ENCODE assay signal across 8 cellular contexts in genomic region chr11:61777234-61778090, GRCh38. TPM values are rescaled to one million over a fixed set of nuclear protein-coding genes. Genes with fewer than 3 reads are reported as not detected.
A peak's percentile ranks its signal among the peaks of the same experiment; 100 is the strongest.
DNase-seq lines count a peak whose midpoint lies in the region; ATAC-seq and TF ChIP-seq lines count a peak whose summit lies in the region.

No MANE protein-coding gene starts in this region.

- DNase-seq in CD4-positive, alpha-beta memory T cell, result peak; percentile 49 to 67 (median 60)
- DNase-seq in mammary epithelial cell (peak; percentile 22), neuronal stem cell (ENCODE audit: low spot score) (no peak), upper lobe of right lung (no peak), GM19240 (ENCODE audit: insufficient read length, low spot score) (no peak), osteocyte (ENCODE audit: extremely low spot score, unreplicated experiment) (no peak)

- peak overlapping the region; percentile 67 to 82 (median 73) for H3K4me3 Mint-ChIP-seq in CD4-positive, alpha-beta memory T cell
- no peak overlapping the region for H3K4me3 Mint-ChIP-seq in osteocyte (ENCODE audit: unreplicated experiment)

- CTCF ChIA-PET in CD4-positive, alpha-beta memory T cell (lab: Charles Lee; ENCODE audit: partially characterized antibody), result interaction anchor here (1.1 to 1.4 kb wide), 3 partner anchors 18 to 38 kb away, joined by 3 to 4 read pairs (median 4); no protein-coding TSS in a partner anchor
- CTCF ChIA-PET in mammary epithelial cell (lab: Charles Lee; ENCODE audit: low non-redundant PET), result no interaction called here

- peak; percentile 49 to 60 for ATAC-seq in activated CD4-positive, CD25-positive, alpha-beta regulatory T cell treated with anti-CD3 and anti-CD28 coated beads, Interleukin-2, amount 50 U/mL, for 24 hours
- ATAC-seq in upper lobe of right lung (peak; percentile 28), GM18517 (IDR thresholded peaks at IDR 0.05; ENCODE audit: unreplicated experiment) (no peak)

- H3K27ac Mint-ChIP-seq in CD4-positive, alpha-beta memory T cell, result peak overlapping the region in 3 of 7 donors; percentile 6 to 60 (median 23)
- H3K27ac Mint-ChIP-seq in osteocyte (ENCODE audit: unreplicated experiment), result no peak overlapping the region

- peaks cover 18% of the 10 kb centered on the region for H3K4me1 ChIP-seq in CD4-positive, alpha-beta memory T cell (ENCODE audit: insufficient read depth, low read length)
- H3K4me1 ChIP-seq in mammary epithelial cell (ENCODE audit: insufficient read depth, low read length), result peaks cover 16% of the 10 kb centered on the region
- peaks cover 10 to 16% of the 10 kb centered on the region in 2 donors for H3K4me1 ChIP-seq in neuronal stem cell (ENCODE audit: control insufficient read depth in 2 of 2, insufficient read depth in 1 of 2, low read depth in 1 of 2, low read length in 2 of 2)
- H3K4me1 ChIP-seq in upper lobe of right lung, result peaks cover 3% of the 10 kb centered on the region

- H3K23ac ChIP-seq in neuronal stem cell (ENCODE audit: low read depth, low read length, poor library complexity), result no peak overlapping the region

- no peaks in the 10 kb centered on the region for H3K27me3 ChIP-seq in CD4-positive, alpha-beta memory T cell (ENCODE audit: insufficient read depth, low read length)
- no peaks in the 10 kb centered on the region for H3K27me3 ChIP-seq in mammary epithelial cell (ENCODE audit: insufficient read depth, low read length)
- H3K27me3 ChIP-seq in neuronal stem cell (ENCODE audit: control insufficient read depth in 3 of 3, insufficient read depth in 3 of 3, low read depth in 1 of 3, low read length in 3 of 3), result no peaks in the 10 kb centered on the region
- no peaks in the 10 kb centered on the region for H3K27me3 ChIP-seq in upper lobe of right lung

- H3K14ac ChIP-seq in neuronal stem cell (ENCODE audit: low read length), result no peak overlapping the region

- BruUV-seq in mammary epithelial cell (replicated peaks; lab: Mats Ljungman, UMichigan), result no TSS peak

- H2BK12ac ChIP-seq in neuronal stem cell (ENCODE audit: low read length), result no peak overlapping the region

- dilution Hi-C loops in mammary epithelial cell (cut with HindIII; ENCODE audit: low sequenced_read_pairs), result no loop called here

- H2BK5ac ChIP-seq in neuronal stem cell (ENCODE audit: low read length), result peak overlapping the region; percentile 36

- H3K9ac ChIP-seq in mammary epithelial cell (ENCODE audit: insufficient read depth, low read length), result no peak overlapping the region
- no peak overlapping the region for H3K9ac ChIP-seq in neuronal stem cell (ENCODE audit: low read depth, low read length, poor library complexity)

- in situ Hi-C loops in mammary epithelial cell (cut with MboI; ENCODE audit: low sequenced_read_pairs in 2 of 2), result loop anchor here in 1 of 2 donors (25.0 kb wide), 2 partner anchors 285 to 935 kb away; partner anchors contain the start of genes BSCL2 and GNG3

- 94% methylated on average over 8 of the region's 67 CpGs for WGBS in mammary epithelial cell (ENCODE audit: low coverage, missing lambda C conversion rate)
- no CpG with 5 or more reads among the region's 67 CpGs for WGBS in neuronal stem cell (ENCODE audit: extremely low coverage in 2 of 2, insufficient read length in 2 of 2, insufficient replicate concordance in 1 of 2), 2 donors

- H4K91ac ChIP-seq in neuronal stem cell (ENCODE audit: low read depth, low read length, poor library complexity), result no peak overlapping the region

- peak overlapping the region; percentile 69 for H3K4me2 ChIP-seq in mammary epithelial cell (ENCODE audit: insufficient read depth, low read depth, low read length)
- no peak overlapping the region for H3K4me2 ChIP-seq in neuronal stem cell (ENCODE audit: insufficient read depth, low read length, poor library complexity, severe bottlenecking)

- no peak overlapping the region for H2BK120ac ChIP-seq in neuronal stem cell (ENCODE audit: low read depth, low read length)

- H3K9me3 ChIP-seq in CD4-positive, alpha-beta memory T cell (ENCODE audit: control insufficient read depth in 1 of 2, low read length in 2 of 2), result no peaks in the 10 kb centered on the region
- H3K9me3 ChIP-seq in mammary epithelial cell (replicated peaks; ENCODE audit: insufficient read depth, low read length) (no peaks in the 10 kb centered on the region), neuronal stem cell (replicated peaks in 1 of 2; ENCODE audit: control insufficient read depth in 2 of 2, insufficient read depth in 1 of 2, low read depth in 1 of 2, low read length in 2 of 2) (peaks cover 0 to 2% of the 10 kb centered on the region in 2 donors), upper lobe of right lung (no peaks in the 10 kb centered on the region)

- H3K27me3 Mint-ChIP-seq in CD4-positive, alpha-beta memory T cell, result no peaks in the 10 kb centered on the region
- no peaks in the 10 kb centered on the region for H3K27me3 Mint-ChIP-seq in osteocyte (ENCODE audit: unreplicated experiment)

- no peaks in the 10 kb centered on the region for H3K36me3 Mint-ChIP-seq in CD4-positive, alpha-beta memory T cell
- no peaks in the 10 kb centered on the region for H3K36me3 Mint-ChIP-seq in osteocyte (ENCODE audit: unreplicated experiment)

- peak overlapping the region; percentile 56 for H2AK5ac ChIP-seq in neuronal stem cell (ENCODE audit: low read depth, low read length)

- H3K79me2 ChIP-seq in mammary epithelial cell (ENCODE audit: insufficient read depth, low read length), result no peaks in the 10 kb centered on the region

- H4K8ac ChIP-seq in neuronal stem cell (ENCODE audit: low read depth, low read length), result peak overlapping the region; percentile 87

- POLR2A ChIA-PET in CD4-positive, alpha-beta memory T cell (lab: Charles Lee; ENCODE audit: partially characterized antibody), result no interaction called here

- peak overlapping the region; percentile 17 for H2AFZ ChIP-seq in mammary epithelial cell (ENCODE audit: low read depth, low read length)
- no peak overlapping the region for H2AFZ ChIP-seq in neuronal stem cell (ENCODE audit: low read length)

- H3K27ac ChIP-seq in CD4-positive, alpha-beta memory T cell (ENCODE audit: low read depth, low read length), result peak overlapping the region; percentile 19
- H3K27ac ChIP-seq in mammary epithelial cell (ENCODE audit: insufficient read depth, low read depth, low read length) (no peak overlapping the region), neuronal stem cell (replicated peaks; ENCODE audit: low read length) (no peak overlapping the region), upper lobe of right lung (no peak overlapping the region)

- H4K20me1 ChIP-seq in mammary epithelial cell (ENCODE audit: insufficient read depth, low read length), result no peaks in the 10 kb centered on the region

- no peaks in the 10 kb centered on the region for H3K79me1 ChIP-seq in neuronal stem cell (ENCODE audit: low read depth, low read length)

- no peak for TF ChIP-seq CTCF in mammary epithelial cell (conservative IDR thresholded peaks at IDR 0.05 in 1 of 2, IDR thresholded peaks at IDR 0.05 in 1 of 2; ENCODE audit: extremely low read depth in 1 of 2, insufficient read depth in 1 of 2, low read depth in 1 of 2, low read length in 2 of 2)
- TF ChIP-seq CTCF in upper lobe of right lung (IDR thresholded peaks at IDR 0.05), result no peak
- TF ChIP-seq CTCF in osteocyte (IDR thresholded peaks at IDR 0.05), result no peak

- no peaks in the 10 kb centered on the region for H3K9me3 Mint-ChIP-seq in CD4-positive, alpha-beta memory T cell
- no peaks in the 10 kb centered on the region for H3K9me3 Mint-ChIP-seq in osteocyte (ENCODE audit: unreplicated experiment)

- H3K18ac ChIP-seq in neuronal stem cell (ENCODE audit: low read length), result peak overlapping the region; percentile 72

- H3K4ac ChIP-seq in neuronal stem cell (ENCODE audit: low read length), result no peak overlapping the region

- H2BK15ac ChIP-seq in neuronal stem cell (ENCODE audit: low read length), result no peak overlapping the region

- H3K4me1 Mint-ChIP-seq in CD4-positive, alpha-beta memory T cell, result peaks cover 6 to 29% (median 12%) of the 10 kb centered on the region in 4 donors
- H3K4me1 Mint-ChIP-seq in osteocyte (ENCODE audit: unreplicated experiment), result peaks cover 1% of the 10 kb centered on the region

- H3K4me3 ChIP-seq in CD4-positive, alpha-beta memory T cell (ENCODE audit: low read length in 2 of 2), result peak overlapping the region in 1 of 2 donors; percentile 28
- H3K4me3 ChIP-seq in mammary epithelial cell (replicated peaks in 1 of 3; ENCODE audit: insufficient read depth in 1 of 3, low read depth in 2 of 3, low read length in 3 of 3), result no peak overlapping the region
- no peak overlapping the region for H3K4me3 ChIP-seq in neuronal stem cell (ENCODE audit: low read length in 2 of 2)
- peak overlapping the region; percentile 16 for H3K4me3 ChIP-seq in upper lobe of right lung

- intact Hi-C loops in CD4-positive, alpha-beta memory T cell (cut with micrococcal nuclease), result loop anchor here (1.0 kb wide), 1 partner anchor 15 kb away; the partner anchor contains the start of genes FEN1 and TMEM258
- intact Hi-C loops in mammary epithelial cell (cut with micrococcal nuclease) (no loop called here), upper lobe of right lung (cut with DNase I) (no loop called here)

- H3K36me3 ChIP-seq in CD4-positive, alpha-beta memory T cell (ENCODE audit: insufficient read depth, low read length), result no peaks in the 10 kb centered on the region
- no peaks in the 10 kb centered on the region for H3K36me3 ChIP-seq in mammary epithelial cell (ENCODE audit: insufficient read depth, low read length)
- peaks cover 0 to 29% of the 10 kb centered on the region in 2 donors for H3K36me3 ChIP-seq in neuronal stem cell (replicated peaks in 1 of 2; ENCODE audit: control insufficient read depth in 2 of 2, insufficient read depth in 2 of 2, low read length in 2 of 2)
- no peaks in the 10 kb centered on the region for H3K36me3 ChIP-seq in upper lobe of right lung

RNA-seq across cellular contexts. Expression of gene TMEM258, which starts 14.9 kb away (rescaled TPM):
- total RNA-seq in CD4-positive, alpha-beta memory T cell, result 100 to 1,000 TPM; 113 to 117 TPM
- 100 to 1,000 TPM; 186 to 276 TPM for polyA plus RNA-seq in CD4-positive, alpha-beta memory T cell
- total RNA-seq in mammary epithelial cell (10 to 100 TPM; 48.2 to 99.7 TPM), upper lobe of right lung (94.0 TPM), osteocyte (137 and 149 TPM in 2 replicates)
- 202 TPM for polyA plus RNA-seq in mammary epithelial cell
- 79.7 TPM for polyA minus RNA-seq in mammary epithelial cell
- polyA plus RNA-seq in neuronal stem cell (2013, experiment 1 of 2), result 258 TPM
- polyA plus RNA-seq in neuronal stem cell (2013, experiment 2 of 2), result 242 TPM

RNA-seq across cellular contexts. Expression of gene FEN1, which starts 15.2 kb away (rescaled TPM):
- total RNA-seq in CD4-positive, alpha-beta memory T cell, result 1 to 10 TPM; 7.4 to 8.0 TPM
- 10 to 100 TPM; 12.7 to 15.4 TPM for polyA plus RNA-seq in CD4-positive, alpha-beta memory T cell
- 10 to 100 TPM; 11.7 to 46.1 TPM for total RNA-seq in mammary epithelial cell
- polyA plus RNA-seq in mammary epithelial cell, result 65.0 TPM
- polyA minus RNA-seq in mammary epithelial cell, result 96.1 TPM
- polyA plus RNA-seq in neuronal stem cell (2013, experiment 1 of 2), result 30.6 TPM
- polyA plus RNA-seq in neuronal stem cell (2013, experiment 2 of 2), result 31.0 TPM
- total RNA-seq in upper lobe of right lung, result 4.9 TPM
- 19.5 and 19.8 TPM in 2 replicates for total RNA-seq in osteocyte

RNA-seq across cellular contexts. Expression of gene MYRF, which starts 25.0 kb away (rescaled TPM):
- 1 to 10 TPM in 1 of 2 experiments, under 1 TPM in 1; 0.94 to 1.6 TPM for total RNA-seq in CD4-positive, alpha-beta memory T cell
- polyA plus RNA-seq in CD4-positive, alpha-beta memory T cell, result under 1 TPM; 0.44 to 0.83 TPM
- total RNA-seq in mammary epithelial cell (under 1 TPM; under 0.01 to 0.26 TPM), upper lobe of right lung (62.6 TPM), osteocyte (0.43 and 0.47 TPM in 2 replicates)
- polyA plus RNA-seq in mammary epithelial cell, result 0.16 TPM
- polyA minus RNA-seq in mammary epithelial cell, result not detected
- 5.7 TPM for polyA plus RNA-seq in neuronal stem cell (2013, experiment 1 of 2)
- polyA plus RNA-seq in neuronal stem cell (2013, experiment 2 of 2), result 6.0 TPM

RNA-seq across cellular contexts. Expression of gene FADS1, which starts 39.3 kb away (rescaled TPM):
- total RNA-seq in CD4-positive, alpha-beta memory T cell, result 1 to 10 TPM; 1.7 to 2.2 TPM
- under 1 TPM; 0.70 to 0.72 TPM for polyA plus RNA-seq in CD4-positive, alpha-beta memory T cell
- total RNA-seq in mammary epithelial cell (10 to 100 TPM; 32.9 to 38.8 TPM), upper lobe of right lung (68.0 TPM), osteocyte (73.1 and 76.0 TPM in 2 replicates)
- polyA plus RNA-seq in mammary epithelial cell, result 56.1 TPM
- 31.0 TPM for polyA minus RNA-seq in mammary epithelial cell
- 171 TPM for polyA plus RNA-seq in neuronal stem cell (2013, experiment 1 of 2)
- polyA plus RNA-seq in neuronal stem cell (2013, experiment 2 of 2), result 174 TPM

RNA-seq across cellular contexts. Expression of gene FADS2, which starts 50.6 kb away (rescaled TPM):
- under 1 TPM; 0.22 to 0.73 TPM for total RNA-seq in CD4-positive, alpha-beta memory T cell
- polyA plus RNA-seq in CD4-positive, alpha-beta memory T cell, result under 1 TPM; 0.06 to 0.94 TPM
- 100 to 1,000 TPM in 1 of 2 donors, 10 to 100 TPM in 1; 70.7 to 222 TPM for total RNA-seq in mammary epithelial cell
- 314 TPM for polyA plus RNA-seq in mammary epithelial cell
- polyA minus RNA-seq in mammary epithelial cell, result 502 TPM
- polyA plus RNA-seq in neuronal stem cell (2013, experiment 1 of 2), result 515 TPM
- polyA plus RNA-seq in neuronal stem cell (2013, experiment 2 of 2), result 508 TPM
- total RNA-seq in upper lobe of right lung, result 75.1 TPM
- total RNA-seq in osteocyte, result 193 and 207 TPM in 2 replicates

Comparison
In these comparisons a context has a peak if more than half of its experiments do, and no peak if none do; other contexts are left out.
1. DNase-seq: peak in CD4-positive, alpha-beta memory T cell (5 of 5) and mammary epithelial cell (single experiment); none in neuronal stem cell (single experiment), upper lobe of right lung (single experiment), GM19240 (single experiment) and osteocyte (single experiment).
2. RNA of gene MYRF, which starts 25.0 kb away (total RNA-seq): 62.6 TPM in upper lobe of right lung (single experiment); 0.94 to 1.6 TPM in CD4-positive, alpha-beta memory T cell, 0.43 to 0.47 TPM in osteocyte and under 0.01 to 0.26 TPM in mammary epithelial cell; every median in the first group is over 10 times any median in the second.